In genomic region chr18:4589056-4589800, GRCh38 we compare ENCODE assay signal across 1 cellular context.
TF ChIP-seq lines count a peak whose summit lies in the region.

No MANE protein-coding gene starts in this region.

TF ChIP-seq in HepG2, 621 proteins besides CTCF, POLR2A, EP300 and RAD21 (continued from another document):
- TF ChIP-seq TFDP2 (CRISPR knock-in tag; IDR thresholded peaks at IDR 0.05) (no peak), ZNF597 (CRISPR knock-in tag; IDR thresholded peaks at IDR 0.05) (no peak), ZNF12 (CRISPR knock-in tag; IDR thresholded peaks at IDR 0.05) (no peak), ZNF337 (CRISPR knock-in tag; IDR thresholded peaks at IDR 0.05; ENCODE audit: borderline replicate concordance, low read depth) (no peak), ATF7-NPFF (CRISPR knock-in tag; IDR thresholded peaks at IDR 0.05; ENCODE audit: low read depth) (no peak), ZFP91 (CRISPR knock-in tag; IDR thresholded peaks at IDR 0.05; ENCODE audit: borderline replicate concordance) (no peak), ZNF230 (CRISPR knock-in tag; IDR thresholded peaks at IDR 0.05) (no peak), NFE2L1 (CRISPR knock-in tag; IDR thresholded peaks at IDR 0.05; ENCODE audit: borderline replicate concordance) (no peak), TP53 (CRISPR knock-in tag; conservative IDR thresholded peaks at IDR 0.05) (no peak), FOXO4 (CRISPR knock-in tag; conservative IDR thresholded peaks at IDR 0.05) (no peak), FOXP4 (CRISPR knock-in tag; IDR thresholded peaks at IDR 0.05) (no peak; the same call in 1 of the 2 replicates), ZNF33A (CRISPR knock-in tag; IDR thresholded peaks at IDR 0.05; ENCODE audit: borderline replicate concordance) (no peak), GPN1 (CRISPR knock-in tag; IDR thresholded peaks at IDR 0.05; ENCODE audit: borderline replicate concordance) (no peak), ZNF224 (CRISPR knock-in tag; IDR thresholded peaks at IDR 0.05) (no peak), ONECUT2 (CRISPR knock-in tag; IDR thresholded peaks at IDR 0.05) (no peak), ZNF33B (CRISPR knock-in tag; IDR thresholded peaks at IDR 0.05) (no peak), TBP (CRISPR knock-in tag; IDR thresholded peaks at IDR 0.05) (no peak), ZNF382 (CRISPR knock-in tag; IDR thresholded peaks at IDR 0.05; ENCODE audit: borderline replicate concordance) (no peak), PLRG1 (conservative IDR thresholded peaks at IDR 0.05) (no peak), ZNF768 (CRISPR knock-in tag; IDR thresholded peaks at IDR 0.05) (no peak), ZNF414 (CRISPR knock-in tag; IDR thresholded peaks at IDR 0.05) (no peak), FOXA3 (CRISPR knock-in tag; IDR thresholded peaks at IDR 0.05) (peak; percentile 76), SOX13 (IDR thresholded peaks at IDR 0.05) (no peak), SOX13 (CRISPR knock-in tag; conservative IDR thresholded peaks at IDR 0.05 in 1 of 2, IDR thresholded peaks at IDR 0.05 in 1 of 2) (peak in 1 of 2 experiments; percentile 46; a peak in 1 of 4 replicates), ZNF761 (CRISPR knock-in tag; conservative IDR thresholded peaks at IDR 0.05) (no peak), YEATS4 (CRISPR knock-in tag; IDR thresholded peaks at IDR 0.05; ENCODE audit: borderline replicate concordance) (no peak), ZNF543 (CRISPR knock-in tag; IDR thresholded peaks at IDR 0.05) (no peak), E2F1 (CRISPR knock-in tag; IDR thresholded peaks at IDR 0.05) (no peak), THAP8 (CRISPR knock-in tag; IDR thresholded peaks at IDR 0.05; ENCODE audit: borderline replicate concordance) (no peak), GRHL1 (CRISPR knock-in tag; conservative IDR thresholded peaks at IDR 0.05) (no peak), ARID2 (CRISPR knock-in tag; IDR thresholded peaks at IDR 0.05; ENCODE audit: borderline replicate concordance) (no peak)
